ENCODE assay signal across 17 cellular contexts in the genomic region with DNA sequence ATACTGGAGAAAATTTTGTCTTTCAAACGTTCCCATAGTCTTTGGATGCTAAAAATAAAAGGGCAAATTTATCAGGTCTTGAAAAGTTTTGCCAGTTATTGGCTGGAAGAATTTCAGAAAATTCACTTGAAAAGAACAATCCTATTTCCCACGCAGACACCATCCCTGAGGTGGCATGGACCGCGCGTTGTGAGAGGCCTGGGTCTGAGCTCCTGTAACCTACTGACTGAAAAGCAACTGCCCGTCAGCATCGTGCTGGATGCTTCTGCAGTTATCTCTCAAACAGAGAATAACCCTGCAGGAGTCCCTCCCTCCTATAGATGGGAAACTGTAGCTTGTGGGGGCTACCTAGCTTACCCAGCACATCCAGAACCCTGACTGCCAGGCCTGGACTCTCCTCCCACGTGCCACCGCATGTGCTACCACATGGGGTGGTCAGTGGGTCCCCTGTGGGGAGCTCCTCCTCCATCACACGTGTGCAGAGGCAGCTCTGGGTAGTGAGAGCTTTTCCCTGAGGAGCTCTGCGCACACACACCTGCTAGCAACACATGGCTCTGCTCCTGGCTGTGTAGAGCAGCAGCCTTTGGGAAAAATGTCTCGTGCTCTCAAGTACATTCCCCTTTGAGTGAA. TPM values are rescaled to one million over a fixed set of nuclear protein-coding genes. Genes with fewer than 3 reads are reported as not detected.
DNase-seq lines count a peak whose midpoint lies in the region; TF ChIP-seq lines count a peak whose summit lies in the region.
"Had no signal": no experiment of that assay in that cellular context is flagged by ENCODE, and none has a peak within 500 bp of the region (broad histone marks: within the 10 kb centered on the region; RNA-seq: fewer than 3 reads in every experiment).

No MANE protein-coding gene starts in this region.

- in situ Hi-C loops in G401 (cut with HindIII; ENCODE audit: low sequenced_read_pairs), result no loop called here

- H3K27ac Mint-ChIP-seq in endodermal cell, result no peak overlapping the region
- H3K27ac Mint-ChIP-seq: HFFc6 had no signal

- no peaks in the 10 kb centered on the region for H3K9me3 Mint-ChIP-seq in endodermal cell
- H3K9me3 Mint-ChIP-seq: HFFc6 had no signal

- intact Hi-C loops in vagina (cut with DNase I), result no loop called here

- DNase-seq in NCI-H1092 (lab: John Stamatoyannopoulos, UW), result peak; percentile 9
- no peak for DNase-seq in NCI-H1092 treated with DMSO at 0.1 percent for 48 hours (lab: John Stamatoyannopoulos, UW)
- DNase-seq in activated effector memory CD4-positive, alpha-beta T cell treated with anti-CD3 and anti-CD28 coated beads, Interleukin-2, amount 50 U/mL, for 16 hours, result peak; percentile 53
- DNase-seq in activated effector memory CD4-positive, alpha-beta T cell treated with Interleukin-2 at 50 U/mL for 16 hours, result no peak
- DNase-seq in endodermal cell, result peak; percentile 41
- peak; percentile 52 to 72 for DNase-seq in vagina (ENCODE audit: extremely low spot score in 2 of 2)
- DNase-seq in G401 (ENCODE audit: low spot score), result no peak
- no peak for DNase-seq in stimulated activated CD4-positive, alpha-beta T cell treated with anti-CD3 and anti-CD28 coated beads, Interleukin-4, amount 100 ng/mL, for 4 hours
- DNase-seq: DMS 273 treated with DMSO at 0.1 percent for 48 hours, GOT3, HFFc6, NCI-H1694, NCI-H524 treated with DMSO at 0.1 percent for 48 hours had no signal

- peaks cover 5% of the 10 kb centered on the region for H3K4me1 ChIP-seq in endodermal cell (ENCODE audit: control insufficient read depth, insufficient read depth, low read length)
- H3K4me1 ChIP-seq in vagina, result no peaks in the 10 kb centered on the region

- peaks cover 44% of the 10 kb centered on the region for H3K36me3 Mint-ChIP-seq in endodermal cell (ENCODE audit: low read depth)

- H3K9me3 ChIP-seq in endodermal cell (ENCODE audit: control insufficient read depth, low read length) (no peaks in the 10 kb centered on the region), vagina (no peaks in the 10 kb centered on the region)
- H3K9me3 ChIP-seq: BLaER1 had no signal

- TF ChIP-seq CTCF in endodermal cell (conservative IDR thresholded peaks at IDR 0.05), result no peak
- no peak for TF ChIP-seq CTCF in vagina (IDR thresholded peaks at IDR 0.05)

- H3K27me3 ChIP-seq in endodermal cell (ENCODE audit: control insufficient read depth, insufficient read depth, low read length, poor library complexity, severe bottlenecking) (no peaks in the 10 kb centered on the region), vagina (no peaks in the 10 kb centered on the region)
- H3K27me3 ChIP-seq: BLaER1 had no signal

- H3K27me3 Mint-ChIP-seq in endodermal cell (ENCODE audit: insufficient read depth), result peaks cover 3% of the 10 kb centered on the region

- H3K4me1 Mint-ChIP-seq in endodermal cell, result peaks cover 37% of the 10 kb centered on the region

- H3K9ac ChIP-seq in endodermal cell (ENCODE audit: extremely low read depth, low read length, poor library complexity, severe bottlenecking), result no peak overlapping the region
- H3K9ac ChIP-seq: BLaER1 had no signal

- H3K36me3 ChIP-seq in endodermal cell (ENCODE audit: control insufficient read depth, insufficient read depth, low read length) (peaks cover 34% of the 10 kb centered on the region), vagina (peaks cover 0 to 49% of the 10 kb centered on the region in 2 donors)

- 90 to 91% methylated on average over 10 to 12 of the region's 12 CpGs for WGBS in endodermal cell (ENCODE audit: insufficient coverage in 1 of 2, insufficient read length in 1 of 2), 2 experiments

- no peak overlapping the region for H3K4me3 Mint-ChIP-seq in endodermal cell
- H3K4me3 Mint-ChIP-seq: HFFc6 had no signal

- H3K27ac ChIP-seq in endodermal cell (ENCODE audit: low read depth, low read length), result no peak overlapping the region
- H3K27ac ChIP-seq in vagina, result no peak overlapping the region
- H3K27ac ChIP-seq: 22Rv1, BLaER1, SK-N-MC had no signal

- no peak for TF ChIP-seq POLR2A in vagina (IDR thresholded peaks at IDR 0.05)

- H3K4me3 ChIP-seq in endodermal cell (ENCODE audit: low read length) (no peak overlapping the region), vagina (no peak overlapping the region)
- H3K4me3 ChIP-seq: BLaER1, K562, SK-N-MC had no signal

RNA-seq across cellular contexts. Expression of gene NSG1, which starts 36.1 kb away (rescaled TPM):
- total RNA-seq in endodermal cell (1 to 10 TPM; 1.8 to 6.0 TPM), vagina (32.9 TPM)
- polyA plus RNA-seq in endodermal cell (2013, experiment 1 of 2), result 18.1 TPM
- 14.0 TPM for polyA plus RNA-seq in endodermal cell (2013, experiment 2 of 2)
- 33.8 and 37.9 TPM in 2 replicates for total RNA-seq in G401 (2014; rRNA removed; shearing (Covaris generic))
- total RNA-seq: K562 had no signal
- polyA plus RNA-seq: K562 had no signal

Comparison
In these comparisons a context has a peak if more than half of its experiments do, and no peak if none do; other contexts are left out.
1. DNase-seq: peak in NCI-H1092 (single experiment), activated effector memory CD4-positive, alpha-beta T cell treated with anti-CD3 and anti-CD28 coated beads, Interleukin-2, amount 50 U/mL, for 16 hours (single experiment), endodermal cell (single experiment) and vagina (2 of 2); none in NCI-H1092 treated with DMSO at 0.1 percent for 48 hours (single experiment), activated effector memory CD4-positive, alpha-beta T cell treated with Interleukin-2 at 50 U/mL for 16 hours (single experiment), G401 (single experiment) and stimulated activated CD4-positive, alpha-beta T cell treated with anti-CD3 and anti-CD28 coated beads, Interleukin-4, amount 100 ng/mL, for 4 hours (0 of 2).